Comparison of ENCODE assay signal across 10 cellular contexts in the genomic region with DNA sequence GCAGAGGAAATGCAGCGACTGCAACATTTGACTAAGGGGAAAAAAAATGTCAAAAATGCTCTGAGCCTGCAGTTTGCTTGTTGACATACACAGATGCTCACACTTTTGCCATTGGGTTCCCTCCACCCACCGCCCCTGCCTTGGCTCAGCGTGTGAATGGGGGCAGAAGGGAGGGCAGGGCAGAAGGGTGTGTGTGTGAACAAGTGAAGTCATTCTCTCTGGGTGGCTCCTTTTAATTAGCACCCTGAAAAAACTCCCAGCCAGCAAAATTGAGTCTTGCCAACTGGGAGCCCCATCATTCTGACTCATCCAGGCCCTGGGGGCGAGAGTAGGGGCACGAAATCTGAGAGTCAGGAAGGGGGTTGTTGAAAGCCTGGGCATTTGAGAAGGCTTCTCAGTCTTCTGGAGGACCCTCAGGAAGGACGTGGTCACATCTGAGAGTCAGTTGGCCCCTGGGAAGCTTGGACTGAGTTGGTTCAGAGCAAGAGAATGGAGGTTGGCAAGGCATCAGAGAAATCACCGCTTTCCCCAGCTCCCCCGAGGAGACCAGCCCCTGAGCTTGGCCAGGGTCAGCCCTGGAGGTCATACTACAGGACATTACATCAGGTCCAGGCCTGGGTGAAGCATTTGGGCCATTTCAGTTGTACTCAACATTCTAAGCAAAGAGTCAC. TPM values are rescaled to one million over a fixed set of nuclear protein-coding genes. Genes with fewer than 3 reads are reported as not detected.
DNase-seq lines count a peak whose midpoint lies in the region; ATAC-seq and TF ChIP-seq lines count a peak whose summit lies in the region.
"Had no signal": no experiment of that assay in that cellular context is flagged by ENCODE, and none has a peak within 500 bp of the region (broad histone marks: within the 10 kb centered on the region; RNA-seq: fewer than 3 reads in every experiment).

No MANE protein-coding gene starts in this region.

- WGBS in adrenal gland, 4 donors: 51 to 70% (median 56%) methylated on average over 6 to 8 of the region's 8 CpGs

- H3K4me1 ChIP-seq in ACC112 (ENCODE audit: control insufficient read depth, insufficient read depth, low read length, unreplicated experiment): peaks cover 49% of the 10 kb centered on the region
- peaks cover 57 to 69% of the 10 kb centered on the region in 2 donors for H3K4me1 ChIP-seq in duodenal mucosa (ENCODE audit: control insufficient read depth in 1 of 2, insufficient read depth in 2 of 2, low read length in 2 of 2)
- H3K4me1 ChIP-seq in mucosa of stomach (ENCODE audit: control insufficient read depth, insufficient read depth, low read length): peaks cover 87% of the 10 kb centered on the region
- peaks cover 0 to 10% of the 10 kb centered on the region in 2 donors for H3K4me1 ChIP-seq in adrenal gland (replicated peaks in 1 of 2)

- H2AFZ ChIP-seq in ACC112 (ENCODE audit: low read length, unreplicated experiment): peak overlapping the region; percentile 30

- H3K27ac ChIP-seq in ACC112 (ENCODE audit: low read depth, low read length) (peak overlapping the region; percentile 93), duodenal mucosa (ENCODE audit: low read depth, low read length) (no peak overlapping the region), adrenal gland (peak overlapping the region in 1 of 5 donors; percentile 52)

- no peak for ATAC-seq in HG02571 (IDR thresholded peaks at IDR 0.05; ENCODE audit: unreplicated experiment)

- DNase-seq in LoVo (ENCODE audit: low spot score): peak; percentile 92
- no peak for DNase-seq in adrenal gland
- no peak for DNase-seq in NK-92 (lab: John Stamatoyannopoulos, UW; ENCODE audit: unreplicated experiment)
- DNase-seq in NCI-H446 (lab: John Stamatoyannopoulos, UW): no peak
- DNase-seq: activated CD4-positive, alpha-beta T cell treated with anti-CD3 and anti-CD28 coated beads, Interleukin-2, amount 50 U/mL, for 1 hour; MV-4-11 had no signal

- H3K4me3 ChIP-seq in ACC112 (ENCODE audit: low read depth, low read length) (0 out of 2 replicates have a peak overlapping the region, but pooled peaks have one; percentile 3), duodenal mucosa (ENCODE audit: low read depth in 1 of 2, low read length in 2 of 2) (no peak overlapping the region), mucosa of stomach (ENCODE audit: low read length) (no peak overlapping the region), adrenal gland (no peak overlapping the region)

- intact Hi-C loops in adrenal gland (cut with DNase I): loop anchor here (5.0 to 10.0 kb wide), 3 partner anchors 504 to 727 kb away; a partner anchor contains a TSS

- no peaks in the 10 kb centered on the region for H3K79me2 ChIP-seq in ACC112 (ENCODE audit: control insufficient read depth, insufficient read depth, low read length, unreplicated experiment)

- no peak for TF ChIP-seq CTCF in adrenal gland (IDR thresholded peaks at IDR 0.05)

- no peaks in the 10 kb centered on the region for H3K27me3 ChIP-seq in ACC112 (ENCODE audit: insufficient read depth, low read length)
- no peaks in the 10 kb centered on the region for H3K27me3 ChIP-seq in duodenal mucosa (ENCODE audit: control insufficient read depth in 1 of 2, insufficient read depth in 2 of 2, low read length in 2 of 2)
- H3K27me3 ChIP-seq in mucosa of stomach (ENCODE audit: control insufficient read depth, insufficient read depth, low read length): no peaks in the 10 kb centered on the region
- H3K27me3 ChIP-seq in adrenal gland: no peaks in the 10 kb centered on the region

- no peaks in the 10 kb centered on the region for H3K9me3 ChIP-seq in duodenal mucosa (ENCODE audit: control insufficient read depth in 1 of 2, low read length in 2 of 2)
- no peaks in the 10 kb centered on the region for H3K9me3 ChIP-seq in mucosa of stomach (ENCODE audit: control insufficient read depth, low read length)
- no peaks in the 10 kb centered on the region for H3K9me3 ChIP-seq in adrenal gland (replicated peaks in 1 of 3)

- TF ChIP-seq POLR2A in adrenal gland (IDR thresholded peaks at IDR 0.05): no peak

- H3K36me3 ChIP-seq in ACC112 (ENCODE audit: insufficient read depth, low read length): no peaks in the 10 kb centered on the region
- no peaks in the 10 kb centered on the region for H3K36me3 ChIP-seq in duodenal mucosa (ENCODE audit: control insufficient read depth in 1 of 2, insufficient read depth in 2 of 2, low read length in 2 of 2)
- H3K36me3 ChIP-seq in mucosa of stomach (ENCODE audit: control insufficient read depth, insufficient read depth, low read length): no peaks in the 10 kb centered on the region
- H3K36me3 ChIP-seq in adrenal gland (replicated peaks in 1 of 2): no peaks in the 10 kb centered on the region

- H3K9ac ChIP-seq in duodenal mucosa (ENCODE audit: low read depth in 1 of 2, low read length in 2 of 2) (peak overlapping the region; percentile 1 to 70), mucosa of stomach (ENCODE audit: low read length) (peak overlapping the region; percentile 62)

RNA-seq across cellular contexts. Expression of a gene that starts 22.6 kb away (rescaled TPM):
- total RNA-seq in adrenal gland: not detected
- under 1 TPM in 1 of 3 donors, not detected in 2; 0.34 TPM for polyA plus RNA-seq in adrenal gland

RNA-seq across cellular contexts. Expression of a gene that starts 33.5 kb away (rescaled TPM):
- total RNA-seq in adrenal gland: 100 to 1,000 TPM in 1 of 8 donors, 10 to 100 TPM in 7; 36.0 to 198 (median 71.0) TPM
- 100 to 1,000 TPM in 2 of 3 donors, 10 to 100 TPM in 1; 49.0 to 102 (median 102) TPM for polyA plus RNA-seq in adrenal gland

RNA-seq across cellular contexts. Expression of a gene that starts 37.3 kb away (rescaled TPM):
- not detected for total RNA-seq in adrenal gland
- under 1 TPM in 1 of 3 donors, not detected in 2; 0.24 TPM for polyA plus RNA-seq in adrenal gland

RNA-seq across cellular contexts. Expression of a gene that starts 57.5 kb away (rescaled TPM):
- total RNA-seq in adrenal gland: under 1 TPM in 1 of 8 donors, not detected in 7; 0.18 TPM
- 1 to 10 TPM in 2 of 3 donors, not detected in 1; 1.0 to 6.2 TPM for polyA plus RNA-seq in adrenal gland
